In genomic region chr1:113692824-113693431, GRCh38 we compare ENCODE assay signal across 32 cellular contexts.
"Had no signal": no experiment of that assay in that cellular context is flagged by ENCODE, and none has a peak within 500 bp of the region (broad histone marks: within the 10 kb centered on the region; RNA-seq: fewer than 3 reads in every experiment).

No MANE protein-coding gene starts in this region.

- DNase-seq: activated CD4-positive, alpha-beta memory T cell treated with anti-CD3 and anti-CD28 coated beads for 36 hours; activated CD4-positive, alpha-beta T cell treated with anti-CD3 and anti-CD28 coated beads for 1 hour; activated CD4-positive, alpha-beta T cell treated with anti-CD3 and anti-CD28 coated beads for 48 hours; activated CD8-positive, alpha-beta memory T cell treated with anti-CD3 and anti-CD28 coated beads, Interleukin-2, amount 50 U/mL, for 48 hours; activated CD8-positive, alpha-beta T cell treated with anti-CD3 and anti-CD28 coated beads, Interleukin-2, amount 10 ng/mL, durations not matched to agents 7 days and 5 days; activated gamma-delta T cell; activated naive CD4-positive, alpha-beta T cell; activated naive CD4-positive, alpha-beta T cell treated with anti-CD3 and anti-CD28 coated beads, Interleukin-2, amount 10 ng/mL, durations not matched to agents 7 days and 5 days; activated naive CD8-positive, alpha-beta T cell treated with anti-CD3 and anti-CD28 coated beads, Interleukin-2, amount 10 ng/mL, durations not matched to agents 7 days and 5 days; activated T-cell treated with anti-CD3 and anti-CD28 coated beads for 4 hours; activated T-cell treated with anti-CD3 and anti-CD28 coated beads, Interleukin-2, amount 50 U/mL, for 24 hours; activated T-cell treated with anti-CD3 and anti-CD28 coated beads, Interleukin-2, amount 50 U/mL, for 72 hours; central memory CD4-positive, alpha-beta T cell; cerebellar nuclear complex; colonic mucosa; effector CD8-positive, alpha-beta T cell; foreskin keratinocyte; gastrocnemius medialis; glutamatergic neuron; heart left ventricle; hypothalamus; T-helper 1 cell; T-helper 17 cell had no signal

- H3K4me3 Mint-ChIP-seq: activated CD4-positive, alpha-beta memory T cell treated with anti-CD3 and anti-CD28 coated beads for 36 hours; activated CD8-positive, alpha-beta T cell treated with anti-CD3 and anti-CD28 coated beads, Interleukin-2, amount 10 ng/mL, durations not matched to agents 7 days and 5 days; activated naive CD4-positive, alpha-beta T cell treated with anti-CD3 and anti-CD28 coated beads, Interleukin-2, amount 10 ng/mL, durations not matched to agents 7 days and 5 days; activated naive CD8-positive, alpha-beta T cell treated with anti-CD3 and anti-CD28 coated beads, Interleukin-2, amount 10 ng/mL, durations not matched to agents 7 days and 5 days; activated T-cell treated with anti-CD3 and anti-CD28 coated beads, Interleukin-2, amount 50 U/mL, for 24 hours; activated T-cell treated with anti-CD3 and anti-CD28 coated beads, Interleukin-2, amount 50 U/mL, for 72 hours; brain; T-helper 17 cell; T-helper 2 cell treated with Interferon-gamma antibody and Interleukin-4, amounts not matched to agents 5 μg/mL and 100 μg/mL, for 36 hours; WTC11 had no signal

- H3K27ac Mint-ChIP-seq: activated CD4-positive, alpha-beta memory T cell treated with anti-CD3 and anti-CD28 coated beads for 36 hours; activated CD8-positive, alpha-beta T cell treated with anti-CD3 and anti-CD28 coated beads, Interleukin-2, amount 10 ng/mL, durations not matched to agents 7 days and 5 days; activated naive CD4-positive, alpha-beta T cell treated with anti-CD3 and anti-CD28 coated beads, Interleukin-2, amount 10 ng/mL, durations not matched to agents 7 days and 5 days; activated naive CD4-positive, alpha-beta T cell treated with anti-CD3 and anti-CD28 coated beads, Interleukin-2, amount 50 U/mL, for 72 hours; activated naive CD8-positive, alpha-beta T cell treated with anti-CD3 and anti-CD28 coated beads, Interleukin-2, amount 10 ng/mL, durations not matched to agents 7 days and 5 days; activated T-cell treated with anti-CD3 and anti-CD28 coated beads, Interleukin-2, amount 50 U/mL, for 24 hours; activated T-cell treated with anti-CD3 and anti-CD28 coated beads, Interleukin-2, amount 50 U/mL, for 72 hours; brain; T-helper 17 cell; T-helper 2 cell treated with Interferon-gamma antibody and Interleukin-4, amounts not matched to agents 5 μg/mL and 100 μg/mL, for 36 hours; WTC11 had no signal

- H3K4me1 Mint-ChIP-seq: activated naive CD4-positive, alpha-beta T cell treated with anti-CD3 and anti-CD28 coated beads, Interleukin-2, amount 10 ng/mL, durations not matched to agents 7 days and 5 days; activated naive CD8-positive, alpha-beta T cell treated with anti-CD3 and anti-CD28 coated beads, Interleukin-2, amount 10 ng/mL, durations not matched to agents 7 days and 5 days; brain; T-helper 17 cell; WTC11 had no signal

- ATAC-seq: activated CD8-positive, alpha-beta T cell treated with anti-CD3 and anti-CD28 coated beads, Interleukin-2, amount 10 ng/mL, durations not matched to agents 7 days and 5 days; activated naive CD4-positive, alpha-beta T cell treated with anti-CD3 and anti-CD28 coated beads, Interleukin-2, amount 50 U/mL, for 72 hours; activated T-cell treated with anti-CD3 and anti-CD28 coated beads, Interleukin-2, amount 50 U/mL, for 72 hours; foreskin keratinocyte; gastrocnemius medialis; heart left ventricle; T-helper 17 cell; WTC11 had no signal

- H3K27ac ChIP-seq: ascending aorta, breast epithelium, cardiac muscle cell, colonic mucosa, esophagus muscularis mucosa, foreskin keratinocyte, gastrocnemius medialis, heart left ventricle, VCaP had no signal

- H3K27me3 Mint-ChIP-seq: activated CD4-positive, alpha-beta memory T cell treated with anti-CD3 and anti-CD28 coated beads for 36 hours; activated naive CD4-positive, alpha-beta T cell treated with anti-CD3 and anti-CD28 coated beads, Interleukin-2, amount 10 ng/mL, durations not matched to agents 7 days and 5 days; activated naive CD8-positive, alpha-beta T cell treated with anti-CD3 and anti-CD28 coated beads, Interleukin-2, amount 10 ng/mL, durations not matched to agents 7 days and 5 days; activated T-cell treated with anti-CD3 and anti-CD28 coated beads, Interleukin-2, amount 50 U/mL, for 24 hours; brain; T-helper 17 cell had no signal

- H3K9me3 ChIP-seq: colonic mucosa had no signal

- H3K27me3 ChIP-seq: ascending aorta, breast epithelium, cardiac muscle cell, colonic mucosa, esophagus muscularis mucosa, foreskin keratinocyte, gastrocnemius medialis, heart left ventricle had no signal
